ENCODE assay signal across 8 cellular contexts in the genomic region with DNA sequence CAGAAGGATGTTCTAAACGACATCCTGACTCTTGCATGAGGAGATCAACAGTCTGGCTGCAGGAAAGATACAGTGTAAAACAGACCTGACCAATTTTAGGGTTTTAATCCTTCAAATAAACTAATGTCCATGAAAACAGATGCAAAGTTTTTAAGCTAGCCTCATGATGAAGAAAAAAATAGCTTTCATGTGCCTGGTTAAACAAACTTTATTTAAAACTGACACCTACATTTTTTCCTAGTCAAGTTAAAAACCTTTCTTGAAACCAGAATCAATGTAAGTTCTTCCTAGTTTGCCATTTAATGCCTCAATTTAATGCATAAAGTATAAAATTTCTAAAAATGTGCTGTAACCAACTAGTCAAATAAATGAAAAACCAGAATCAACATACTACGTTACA. TPM values are rescaled to one million over a fixed set of nuclear protein-coding genes. Genes with fewer than 3 reads are reported as not detected.
DNase-seq lines count a peak whose midpoint lies in the region; ATAC-seq, FAIRE-seq and TF ChIP-seq lines count a peak whose summit lies in the region.

No MANE protein-coding gene starts in this region.

- H4K20me1 ChIP-seq in DOHH2 (ENCODE audit: control insufficient read depth, insufficient read depth, low read depth, low read length) (peaks cover 19% of the 10 kb centered on the region; the same call in 1 of the 2 replicates), OCI-LY7 (ENCODE audit: insufficient read depth, low read length) (peaks cover 20% of the 10 kb centered on the region)

- H3K4me1 ChIP-seq in DOHH2 (ENCODE audit: control insufficient read depth, low read length) (peaks cover 49% of the 10 kb centered on the region), OCI-LY7 (ENCODE audit: insufficient read depth, low read length, poor library complexity, severe bottlenecking) (peaks cover 46% of the 10 kb centered on the region)

- H3K27ac ChIP-seq in DOHH2 (ENCODE audit: low read depth, low read length) = peak overlapping the region; percentile 3; the same call in 1 of the 2 replicates
- H3K27ac ChIP-seq in OCI-LY7 (ENCODE audit: low read depth, low read length, poor library complexity, severe bottlenecking) = peak overlapping the region; percentile 6

- H3K9me3 ChIP-seq in DOHH2 (ENCODE audit: control insufficient read depth, insufficient read depth, low read length) = no peaks in the 10 kb centered on the region
- H3K9me3 ChIP-seq in OCI-LY7 (ENCODE audit: low read length) = no peaks in the 10 kb centered on the region

- POLR2A ChIA-PET in OCI-LY7 (lab: Charles Lee) = interaction anchor here (0.6 to 2.3 kb wide), 11 partner anchors 10 to 285 kb away, joined by 3 to 11 read pairs (median 4); no protein-coding TSS in a partner anchor

- H3K36me3 ChIP-seq in DOHH2 (ENCODE audit: control insufficient read depth, low read length) = peaks cover 53% of the 10 kb centered on the region
- H3K36me3 ChIP-seq in OCI-LY7 (ENCODE audit: insufficient read depth, low read length) = peaks cover 53% of the 10 kb centered on the region

- H3K4me2 ChIP-seq in DOHH2 (ENCODE audit: low read length) (peak overlapping the region; percentile 96), OCI-LY7 (ENCODE audit: low read length) (peak overlapping the region; percentile 95)

- ATAC-seq in GM19324 (IDR thresholded peaks at IDR 0.05; ENCODE audit: low FRiP score, unreplicated experiment) = no peak

- H3K79me2 ChIP-seq in DOHH2 (ENCODE audit: control insufficient read depth, low read length) (peaks cover 93% of the 10 kb centered on the region), OCI-LY7 (ENCODE audit: insufficient read depth, low read depth, low read length) (peaks cover 92% of the 10 kb centered on the region)

- FAIRE-seq in H54 (lab: Jason Lieb, UNC) = no peak

- H3K9me2 ChIP-seq in DOHH2 (replicated peaks; ENCODE audit: control insufficient read depth, low read length) = no peaks in the 10 kb centered on the region
- H3K9me2 ChIP-seq in OCI-LY7 (ENCODE audit: insufficient read depth, low read length) = no peaks in the 10 kb centered on the region

- H2AFZ ChIP-seq in OCI-LY7 (ENCODE audit: low read length) = no peak overlapping the region

- TF ChIP-seq POLR2A in H54 (IDR thresholded peaks at IDR 0.05; ENCODE audit: low read depth, low read length) = no peak

- TF ChIP-seq CTCF in DOHH2 (IDR thresholded peaks at IDR 0.05; ENCODE audit: low read depth, low read length, poor library complexity, severe bottlenecking) = no peak
- no peak for TF ChIP-seq CTCF in OCI-LY7 (conservative IDR thresholded peaks at IDR 0.05; ENCODE audit: low read length)
- no peak for TF ChIP-seq CTCF in epithelial cell of esophagus (IDR thresholded peaks at IDR 0.05; ENCODE audit: insufficient read depth, low read depth, low read length, missing control alignments)

- no peaks in the 10 kb centered on the region for H3K27me3 ChIP-seq in DOHH2 (ENCODE audit: control insufficient read depth, low read length)

- peaks cover 6% of the 10 kb centered on the region; the same call in 1 of the 2 replicates for H3F3A ChIP-seq in DOHH2 (ENCODE audit: control insufficient read depth, insufficient read depth)

- BruUV-seq in OCI-LY7 (replicated peaks; lab: Mats Ljungman, UMichigan) = no TSS peak

- DNase-seq in OCI-LY7 (ENCODE audit: low spot score) = no peak
- DNase-seq in epithelial cell of esophagus (ENCODE audit: low read depth) = no peak
- peak; percentile 39 for DNase-seq in pons (ENCODE audit: low spot score)
- DNase-seq in H54 (ENCODE audit: insufficient read length, low spot score) = no peak
- DNase-seq in islet precursor cell = no peak
- no peak for DNase-seq in mesenteric fat pad (ENCODE audit: low spot score)

- CTCF ChIA-PET in OCI-LY7 (lab: Charles Lee; ENCODE audit: unreplicated experiment) = no interaction called here

- H3K4me3 ChIP-seq in DOHH2 (ENCODE audit: low read length) (peak overlapping the region; percentile 87), OCI-LY7 (ENCODE audit: low read depth, low read length, poor library complexity, severe bottlenecking) (peak overlapping the region; percentile 75), epithelial cell of esophagus (ENCODE audit: low read length) (peak overlapping the region; percentile 72)

- intact Hi-C loops in OCI-LY7 (cut with micrococcal nuclease; ENCODE audit: unreplicated experiment) = loop anchor here (5.0 to 10.0 kb wide), 4 partner anchors 74 to 993 kb away; a partner anchor contains a TSS

RNA-seq across cellular contexts. Expression of a gene that starts 2.9 kb away (rescaled TPM):
- 31.3 and 32.0 TPM in 2 replicates for total RNA-seq in OCI-LY7 (2014; rRNA removed; shearing (Covaris generic))
- total RNA-seq in OCI-LY7 (2022) (77.5 and 78.3 TPM in 2 replicates), mesenteric fat pad (100 TPM)
